In genomic region chr14:54881761-54882401, GRCh38 we compare ENCODE assay signal across 9 cellular contexts. TPM values are rescaled to one million over a fixed set of nuclear protein-coding genes. Genes with fewer than 3 reads are reported as not detected.
DNase-seq lines count a peak whose midpoint lies in the region; ATAC-seq and TF ChIP-seq lines count a peak whose summit lies in the region.
"Had no signal": no experiment of that assay in that cellular context is flagged by ENCODE, and none has a peak within 500 bp of the region (broad histone marks: within the 10 kb centered on the region; RNA-seq: fewer than 3 reads in every experiment).

No MANE protein-coding gene starts in this region.

- no peak for TF ChIP-seq CTCF in VCaP (conservative IDR thresholded peaks at IDR 0.05)

- DNase-seq in activated T-cell treated with anti-CD3 and anti-CD28 coated beads, Interleukin-2, amount 50 U/mL, for 4 hours, result no peak
- DNase-seq in activated T-cell treated with anti-CD3 and anti-CD28 coated beads, Interleukin-2, amount 50 U/mL, for 48 hours, result no peak
- no peak for DNase-seq in Right ventricle myocardium superior
- DNase-seq in stimulated activated naive CD8-positive, alpha-beta T cell treated with anti-CD3 and anti-CD28 coated beads, Interleukin-15, amount 100 ng/mL, for 72 hours, result peak; percentile 10 to 16
- no peak for DNase-seq in GM19240 (ENCODE audit: insufficient read length, low spot score)
- DNase-seq in SHP77 treated with DMSO at 0.1 percent for 48 hours (lab: John Stamatoyannopoulos, UW), result no peak

- H3K4me1 Mint-ChIP-seq in activated T-cell treated with anti-CD3 and anti-CD28 coated beads, Interleukin-2, amount 50 U/mL, for 4 hours (ENCODE audit: low read depth), result peaks cover 38% of the 10 kb centered on the region
- peaks cover 70% of the 10 kb centered on the region for H3K4me1 Mint-ChIP-seq in stimulated activated naive CD8-positive, alpha-beta T cell treated with anti-CD3 and anti-CD28 coated beads, Interleukin-15, amount 100 ng/mL, for 72 hours

- ATAC-seq in activated T-cell treated with anti-CD3 and anti-CD28 coated beads, Interleukin-2, amount 50 U/mL, for 4 hours, result peak; percentile 74 to 76
- ATAC-seq in HG03045 (IDR thresholded peaks at IDR 0.05; ENCODE audit: unreplicated experiment) (peak; percentile 47), Right ventricle myocardium superior (ENCODE audit: poor library complexity) (peak; percentile 81)
- peak; percentile 71 for ATAC-seq in stimulated activated naive CD8-positive, alpha-beta T cell treated with anti-CD3 and anti-CD28 coated beads, Interleukin-15, amount 100 ng/mL, for 72 hours

- H3K36me3 Mint-ChIP-seq in activated T-cell treated with anti-CD3 and anti-CD28 coated beads, Interleukin-2, amount 50 U/mL, for 4 hours (ENCODE audit: insufficient read depth), result peaks cover 8% of the 10 kb centered on the region

- H3K27me3 Mint-ChIP-seq in activated T-cell treated with anti-CD3 and anti-CD28 coated beads, Interleukin-2, amount 50 U/mL, for 4 hours (ENCODE audit: low read depth), result no peaks in the 10 kb centered on the region
- H3K27me3 Mint-ChIP-seq in stimulated activated naive CD8-positive, alpha-beta T cell treated with anti-CD3 and anti-CD28 coated beads, Interleukin-15, amount 100 ng/mL, for 72 hours, result no peaks in the 10 kb centered on the region

- no peaks in the 10 kb centered on the region for H3K9me3 Mint-ChIP-seq in activated T-cell treated with anti-CD3 and anti-CD28 coated beads, Interleukin-2, amount 50 U/mL, for 4 hours
- no peaks in the 10 kb centered on the region for H3K9me3 Mint-ChIP-seq in stimulated activated naive CD8-positive, alpha-beta T cell treated with anti-CD3 and anti-CD28 coated beads, Interleukin-15, amount 100 ng/mL, for 72 hours

- H3K4me3 Mint-ChIP-seq in activated T-cell treated with anti-CD3 and anti-CD28 coated beads, Interleukin-2, amount 50 U/mL, for 4 hours, result peak overlapping the region; percentile 87
- peak overlapping the region; percentile 88 to 91 for H3K4me3 Mint-ChIP-seq in stimulated activated naive CD8-positive, alpha-beta T cell treated with anti-CD3 and anti-CD28 coated beads, Interleukin-15, amount 100 ng/mL, for 72 hours

- intact Hi-C loops in Right ventricle myocardium superior (cut with DNase I), result no loop called here

- peak overlapping the region; percentile 99 for H3K27ac Mint-ChIP-seq in stimulated activated naive CD8-positive, alpha-beta T cell treated with anti-CD3 and anti-CD28 coated beads, Interleukin-15, amount 100 ng/mL, for 72 hours

- H3K27ac ChIP-seq in VCaP, result peak overlapping the region; percentile 44
- H3K27ac ChIP-seq: cardiac muscle cell had no signal

RNA-seq across cellular contexts. Expression of gene GCH1, which starts 20.7 kb away (rescaled TPM):
- 10 to 100 TPM; 39.4 to 49.6 (median 44.2) TPM for total RNA-seq in activated T-cell treated with anti-CD3 and anti-CD28 coated beads, Interleukin-2, amount 50 U/mL, for 4 hours
- 1.9 TPM for total RNA-seq in Right ventricle myocardium superior

Comparison
In these comparisons a context has a peak if more than half of its experiments do, and no peak if none do; other contexts are left out.
1. DNase-seq: peak in stimulated activated naive CD8-positive, alpha-beta T cell treated with anti-CD3 and anti-CD28 coated beads, Interleukin-15, amount 100 ng/mL, for 72 hours (2 of 2); none in activated T-cell treated with anti-CD3 and anti-CD28 coated beads, Interleukin-2, amount 50 U/mL, for 4 hours (single experiment), activated T-cell treated with anti-CD3 and anti-CD28 coated beads, Interleukin-2, amount 50 U/mL, for 48 hours (0 of 2), Right ventricle myocardium superior (single experiment), GM19240 (single experiment) and SHP77 treated with DMSO at 0.1 percent for 48 hours (single experiment).
2. RNA of gene GCH1, which starts 20.7 kb away (total RNA-seq): 39.4 to 49.6 TPM in activated T-cell treated with anti-CD3 and anti-CD28 coated beads, Interleukin-2, amount 50 U/mL, for 4 hours; 1.9 TPM in Right ventricle myocardium superior (single experiment); every median in the first group is over 10 times any median in the second.
3. Peak in every context shown above with its lines, with median percentiles within 50 percentile points of each other: ATAC-seq.